Comparison of ENCODE assay signal across 8 cellular contexts in genomic region chr17:64028874-64029464, GRCh38. TPM values are rescaled to one million over a fixed set of nuclear protein-coding genes. Genes with fewer than 3 reads are reported as not detected.
DNase-seq lines count a peak whose midpoint lies in the region; ATAC-seq and TF ChIP-seq lines count a peak whose summit lies in the region.

No MANE protein-coding gene starts in this region.

- CTCF ChIA-PET in activated CD4-positive, alpha-beta T cell treated with anti-CD3 and anti-CD28 coated beads, Interleukin-2, amount 10 ng/mL, durations not matched to agents 7 days and 5 days (lab: Charles Lee) = interaction anchor here (0.6 to 10.3 kb wide), 37 partner anchors 9 to 274 kb away, joined by 3 to 225 read pairs (median 4); partner anchors contain the start of genes CSHL1, ERN1, GH1 and ICAM2

- no peak overlapping the region for H3K4me2 ChIP-seq in GM23248 (ENCODE audit: unreplicated experiment)

- WGBS in GM23248 (ENCODE audit: low coverage in 1 of 2, low lambda C conversion rate in 2 of 2, missing lambda C conversion rate in 2 of 2), 2 experiments = 9 to 12% methylated on average over 3 of the region's 3 CpGs

- no peak for ATAC-seq in HG03521 (IDR thresholded peaks at IDR 0.05; ENCODE audit: unreplicated experiment)

- H2AFZ ChIP-seq in GM23248 = no peak overlapping the region

- H3K9ac ChIP-seq in GM23248 = no peak overlapping the region

- in situ Hi-C loops in GM23248 (cut with MboI) = loop anchor here (10.0 kb wide), 1 partner anchor 104 kb away; no protein-coding TSS in a partner anchor

- DNase-seq in AG08396 (ENCODE audit: low spot score) (peak; percentile 76), GM23248 (peak; percentile 81), NCI-H524 (lab: John Stamatoyannopoulos, UW) (peak; percentile 54 to 65), dermis microvascular lymphatic vessel endothelial cell (ENCODE audit: low read depth in 2 of 2) (peak; percentile 42 to 76), mesothelial cell of epicardium (ENCODE audit: low spot score in 2 of 2, unreplicated experiment in 2 of 2) (peak in 1 of 2 experiments; percentile 67)
- DNase-seq in activated CD4-positive, alpha-beta T cell treated with anti-CD3 and anti-CD28 coated beads, Interleukin-2, amount 10 ng/mL, durations not matched to agents 7 days and 5 days = peak; percentile 81
- peak; percentile 41 to 57 for DNase-seq in stimulated activated CD8-positive, alpha-beta memory T cell treated with anti-CD3 and anti-CD28 coated beads, Interleukin-7, amount 100 ng/mL, for 1 hour (ENCODE audit: low read depth in 2 of 2)

- no peak overlapping the region for H3K4me3 Mint-ChIP-seq in activated CD4-positive, alpha-beta T cell treated with anti-CD3 and anti-CD28 coated beads, Interleukin-2, amount 10 ng/mL, durations not matched to agents 7 days and 5 days
- no peak overlapping the region for H3K4me3 Mint-ChIP-seq in mesothelial cell of epicardium

- H3K9me3 Mint-ChIP-seq in activated CD4-positive, alpha-beta T cell treated with anti-CD3 and anti-CD28 coated beads, Interleukin-2, amount 10 ng/mL, durations not matched to agents 7 days and 5 days = no peaks in the 10 kb centered on the region
- H3K9me3 Mint-ChIP-seq in mesothelial cell of epicardium = no peaks in the 10 kb centered on the region

- H3K79me2 ChIP-seq in GM23248 (ENCODE audit: insufficient read depth) = no peaks in the 10 kb centered on the region

- H3K27me3 Mint-ChIP-seq in activated CD4-positive, alpha-beta T cell treated with anti-CD3 and anti-CD28 coated beads, Interleukin-2, amount 10 ng/mL, durations not matched to agents 7 days and 5 days = no peaks in the 10 kb centered on the region
- H3K27me3 Mint-ChIP-seq in mesothelial cell of epicardium (ENCODE audit: low read depth) = peaks cover 4% of the 10 kb centered on the region

- peak; percentile 71 for TF ChIP-seq CTCF in mesothelial cell of epicardium (IDR thresholded peaks at IDR 0.05; ENCODE audit: unreplicated experiment)

- H3K9me2 ChIP-seq in GM23248 (ENCODE audit: insufficient read depth) = no peaks in the 10 kb centered on the region

- peaks cover 3% of the 10 kb centered on the region for H3K36me3 Mint-ChIP-seq in activated CD4-positive, alpha-beta T cell treated with anti-CD3 and anti-CD28 coated beads, Interleukin-2, amount 10 ng/mL, durations not matched to agents 7 days and 5 days (ENCODE audit: low read depth)
- H3K36me3 Mint-ChIP-seq in mesothelial cell of epicardium = no peaks in the 10 kb centered on the region

- H3K27me3 ChIP-seq in GM23248 (replicated peaks; ENCODE audit: insufficient read depth) = no peaks in the 10 kb centered on the region

- no peaks in the 10 kb centered on the region for H3K4me1 ChIP-seq in GM23248 (ENCODE audit: insufficient read depth)

- no peaks in the 10 kb centered on the region for H3K36me3 ChIP-seq in GM23248 (ENCODE audit: low read depth)

- no peaks in the 10 kb centered on the region for H3F3A ChIP-seq in GM23248 (ENCODE audit: insufficient read depth)

- H3K27ac Mint-ChIP-seq in activated CD4-positive, alpha-beta T cell treated with anti-CD3 and anti-CD28 coated beads, Interleukin-2, amount 10 ng/mL, durations not matched to agents 7 days and 5 days = no peak overlapping the region
- no peak overlapping the region for H3K27ac Mint-ChIP-seq in mesothelial cell of epicardium

- POLR2A ChIA-PET in activated CD4-positive, alpha-beta T cell treated with anti-CD3 and anti-CD28 coated beads, Interleukin-2, amount 10 ng/mL, durations not matched to agents 7 days and 5 days (lab: Charles Lee) = interaction anchor here (0.7 to 1.0 kb wide), 3 partner anchors 22 to 105 kb away, joined by 3 to 7 read pairs (median 3); partner anchors contain the start of gene ERN1

- peaks cover 43% of the 10 kb centered on the region for H3K4me1 Mint-ChIP-seq in activated CD4-positive, alpha-beta T cell treated with anti-CD3 and anti-CD28 coated beads, Interleukin-2, amount 10 ng/mL, durations not matched to agents 7 days and 5 days
- peaks cover 5% of the 10 kb centered on the region for H3K4me1 Mint-ChIP-seq in mesothelial cell of epicardium

- H3K9me3 ChIP-seq in GM23248 (ENCODE audit: low read depth) = no peaks in the 10 kb centered on the region

- no peak overlapping the region for H3K27ac ChIP-seq in GM23248

- H4K20me1 ChIP-seq in GM23248 (ENCODE audit: insufficient read depth) = no peaks in the 10 kb centered on the region

- no peak overlapping the region for H3K4me3 ChIP-seq in GM23248

RNA-seq across cellular contexts. Expression of gene ICAM2, which starts 8.5 kb away (rescaled TPM):
- 0.97 and 3.4 TPM in 2 replicates for total RNA-seq in GM23248 (2014; rRNA removed; shearing (Covaris generic))
- 0.94 and 1.3 TPM in 2 replicates for polyA plus RNA-seq in GM23248 (2016; fragmentation: Nextera tagmentation; extraction: Ambion mirVana)
- 100 to 1,000 TPM; 113 to 116 TPM for total RNA-seq in activated CD4-positive, alpha-beta T cell treated with anti-CD3 and anti-CD28 coated beads, Interleukin-2, amount 10 ng/mL, durations not matched to agents 7 days and 5 days
- total RNA-seq in dermis microvascular lymphatic vessel endothelial cell = 220 and 251 TPM in 2 replicates
- 0.22 TPM in 1 of 3 replicates, not detected in the others for total RNA-seq in mesothelial cell of epicardium

RNA-seq across cellular contexts. Expression of gene PRR29, which starts 30.8 kb away (rescaled TPM):
- total RNA-seq in GM23248 (2014; rRNA removed; shearing (Covaris generic)) = not detected in 2 replicates
- 0.47 TPM in 1 of 2 replicates, not detected in the other for polyA plus RNA-seq in GM23248 (2016; fragmentation: Nextera tagmentation; extraction: Ambion mirVana)
- total RNA-seq in activated CD4-positive, alpha-beta T cell treated with anti-CD3 and anti-CD28 coated beads, Interleukin-2, amount 10 ng/mL, durations not matched to agents 7 days and 5 days = 1 to 10 TPM; 3.8 TPM
- 0.51 and 0.76 TPM in 2 replicates for total RNA-seq in dermis microvascular lymphatic vessel endothelial cell
- total RNA-seq in mesothelial cell of epicardium = 1.9 to 2.0 TPM (median 2.0 TPM) in 3 replicates

RNA-seq across cellular contexts. Expression of gene SCN4A, which starts 56.3 kb away (rescaled TPM):
- total RNA-seq in GM23248 (2014; rRNA removed; shearing (Covaris generic)) = not detected in 2 replicates
- not detected in 2 replicates for polyA plus RNA-seq in GM23248 (2016; fragmentation: Nextera tagmentation; extraction: Ambion mirVana)
- under 1 TPM; 0.04 to 0.17 TPM for total RNA-seq in activated CD4-positive, alpha-beta T cell treated with anti-CD3 and anti-CD28 coated beads, Interleukin-2, amount 10 ng/mL, durations not matched to agents 7 days and 5 days
- total RNA-seq in dermis microvascular lymphatic vessel endothelial cell = 0.13 TPM in 1 of 2 replicates, not detected in the other
- total RNA-seq in mesothelial cell of epicardium = 0.14 to 0.60 TPM (median 0.51 TPM) in 3 replicates

Comparison
In these comparisons a context has a peak if more than half of its experiments do, and no peak if none do; other contexts are left out.
1. RNA of gene ICAM2, which starts 8.5 kb away (total RNA-seq): 220 to 251 TPM in dermis microvascular lymphatic vessel endothelial cell and 113 to 116 TPM in activated CD4-positive, alpha-beta T cell treated with anti-CD3 and anti-CD28 coated beads, Interleukin-2, amount 10 ng/mL, durations not matched to agents 7 days and 5 days; 0.97 to 3.4 TPM in GM23248 and 0.22 TPM in mesothelial cell of epicardium; every median in the first group is over 10 times any median in the second.